In the genomic region with DNA sequence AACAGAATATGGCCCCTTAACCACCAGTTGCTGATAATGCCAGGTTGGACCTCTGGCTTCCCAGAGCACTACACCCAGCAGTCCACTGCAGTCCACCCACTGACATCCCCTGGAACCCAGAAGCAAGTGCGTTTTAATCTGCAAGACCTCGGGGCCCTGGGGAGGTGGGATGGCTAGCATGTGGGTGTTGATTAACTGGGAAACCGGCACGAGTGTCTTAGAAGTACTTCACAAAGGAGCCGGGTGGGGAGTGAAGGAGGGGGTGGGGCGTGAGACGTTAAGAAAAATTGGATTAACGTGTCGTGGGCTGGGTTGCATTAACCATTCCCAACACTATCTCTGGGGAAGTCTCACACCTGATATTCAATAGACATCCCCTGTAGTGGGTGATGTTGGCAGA, we compare ENCODE assay signal across 2 cellular contexts.
TF ChIP-seq lines count a peak whose summit lies in the region.

No MANE protein-coding gene starts in this region.

TF ChIP-seq in SK-N-SH, 30 proteins besides CTCF, POLR2A, EP300 and RAD21 (continued from another document):
- TF ChIP-seq YY1 (IDR thresholded peaks at IDR 0.05; ENCODE audit: low read depth), result no peak
- TF ChIP-seq SIN3A (IDR thresholded peaks at IDR 0.05; ENCODE audit: borderline replicate concordance, low read depth, low read length), result no peak
- TF ChIP-seq, protein P1, sequence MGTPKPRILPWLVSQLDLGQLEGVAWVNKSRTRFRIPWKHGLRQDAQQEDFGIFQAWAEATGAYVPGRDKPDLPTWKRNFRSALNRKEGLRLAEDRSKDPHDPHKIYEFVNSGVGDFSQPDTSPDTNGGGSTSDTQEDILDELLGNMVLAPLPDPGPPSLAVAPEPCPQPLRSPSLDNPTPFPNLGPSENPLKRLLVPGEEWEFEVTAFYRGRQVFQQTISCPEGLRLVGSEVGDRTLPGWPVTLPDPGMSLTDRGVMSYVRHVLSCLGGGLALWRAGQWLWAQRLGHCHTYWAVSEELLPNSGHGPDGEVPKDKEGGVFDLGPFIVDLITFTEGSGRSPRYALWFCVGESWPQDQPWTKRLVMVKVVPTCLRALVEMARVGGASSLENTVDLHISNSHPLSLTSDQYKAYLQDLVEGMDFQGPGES (IDR thresholded peaks at IDR 0.05; ENCODE audit: low read depth, low read length), result no peak
- no peak for TF ChIP-seq GATA2 (CRISPR knock-in tag; IDR thresholded peaks at IDR 0.05)
- no peak for TF ChIP-seq ELF1 (IDR thresholded peaks at IDR 0.05)
- TF ChIP-seq, protein P2, sequence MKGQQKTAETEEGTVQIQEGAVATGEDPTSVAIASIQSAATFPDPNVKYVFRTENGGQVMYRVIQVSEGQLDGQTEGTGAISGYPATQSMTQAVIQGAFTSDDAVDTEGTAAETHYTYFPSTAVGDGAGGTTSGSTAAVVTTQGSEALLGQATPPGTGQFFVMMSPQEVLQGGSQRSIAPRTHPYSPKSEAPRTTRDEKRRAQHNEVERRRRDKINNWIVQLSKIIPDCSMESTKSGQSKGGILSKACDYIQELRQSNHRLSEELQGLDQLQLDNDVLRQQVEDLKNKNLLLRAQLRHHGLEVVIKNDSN (IDR thresholded peaks at IDR 0.05; ENCODE audit: borderline replicate concordance, low read depth), result no peak
- TF ChIP-seq RXRA (IDR thresholded peaks at IDR 0.05; ENCODE audit: borderline replicate concordance, low read depth), result no peak
- no peak for TF ChIP-seq JUND (IDR thresholded peaks at IDR 0.05)
- no peak for TF ChIP-seq MEF2A (IDR thresholded peaks at IDR 0.05; ENCODE audit: borderline replicate concordance, low read depth)
- TF ChIP-seq NFIC (IDR thresholded peaks at IDR 0.05; ENCODE audit: borderline replicate concordance), result no peak
- TF ChIP-seq, protein P3, sequence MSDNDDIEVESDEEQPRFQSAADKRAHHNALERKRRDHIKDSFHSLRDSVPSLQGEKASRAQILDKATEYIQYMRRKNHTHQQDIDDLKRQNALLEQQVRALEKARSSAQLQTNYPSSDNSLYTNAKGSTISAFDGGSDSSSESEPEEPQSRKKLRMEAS (IDR thresholded peaks at IDR 0.05; ENCODE audit: low read depth), result no peak
- TF ChIP-seq POLR2AphosphoS5 (IDR thresholded peaks at IDR 0.05; ENCODE audit: low read depth, low read length), result no peak
TF ChIP-seq in SK-N-SH: peak in this region for 0.

TF ChIP-seq in SK-N-SH treated with all-trans-retinoic acid at 6 μM for 48 hours, 23 proteins besides CTCF, POLR2A, EP300 and RAD21 (continued from another document):
- TF ChIP-seq TCF4 (CRISPR knock-in tag; IDR thresholded peaks at IDR 0.05; ENCODE audit: borderline replicate concordance) (no peak), CSDC2 (CRISPR knock-in tag; IDR thresholded peaks at IDR 0.05) (no peak), SNAI2 (CRISPR knock-in tag; IDR thresholded peaks at IDR 0.05) (no peak), BACH2 (CRISPR knock-in tag; IDR thresholded peaks at IDR 0.05; ENCODE audit: borderline replicate concordance) (no peak)
